In the genomic region with DNA sequence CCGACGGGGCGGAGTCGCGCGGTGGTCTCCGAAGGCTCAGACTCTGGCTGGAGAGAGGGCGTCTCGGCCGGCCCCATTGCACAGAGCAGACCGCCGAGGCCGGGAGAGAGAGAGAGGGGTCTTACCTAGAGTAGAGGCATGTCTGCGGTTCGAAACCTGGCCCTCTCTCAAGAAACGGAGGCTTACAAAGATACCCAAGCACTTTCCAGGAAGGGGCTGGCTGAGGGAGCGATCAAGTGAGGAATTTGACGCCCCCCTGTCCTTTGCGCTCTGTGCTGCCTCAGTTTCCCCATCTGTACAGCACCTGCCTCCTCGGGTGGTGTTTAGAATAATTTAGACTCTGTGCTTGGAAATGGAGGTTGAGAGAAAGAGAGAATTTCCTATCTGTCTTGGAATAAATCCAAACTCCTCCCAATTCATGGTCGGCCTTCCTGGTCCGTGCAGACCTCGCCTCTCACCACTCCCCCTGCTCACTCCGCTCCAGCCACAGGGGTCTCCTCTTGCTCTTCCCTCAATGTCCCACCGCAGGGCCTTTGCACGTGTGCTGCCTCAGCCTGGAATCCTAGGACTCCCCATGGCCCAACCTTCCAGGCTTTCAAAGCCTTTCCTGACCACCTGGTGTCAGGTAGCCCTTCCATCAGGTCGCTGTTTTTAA, we compare ENCODE assay signal across 1 cellular context.
TF ChIP-seq lines count a peak whose summit lies in the region.

No MANE protein-coding gene starts in this region.

TF ChIP-seq in K562, 482 proteins besides CTCF, POLR2A, EP300 and RAD21 (continued from another document and continues in another):
- TF ChIP-seq, protein P1, sequence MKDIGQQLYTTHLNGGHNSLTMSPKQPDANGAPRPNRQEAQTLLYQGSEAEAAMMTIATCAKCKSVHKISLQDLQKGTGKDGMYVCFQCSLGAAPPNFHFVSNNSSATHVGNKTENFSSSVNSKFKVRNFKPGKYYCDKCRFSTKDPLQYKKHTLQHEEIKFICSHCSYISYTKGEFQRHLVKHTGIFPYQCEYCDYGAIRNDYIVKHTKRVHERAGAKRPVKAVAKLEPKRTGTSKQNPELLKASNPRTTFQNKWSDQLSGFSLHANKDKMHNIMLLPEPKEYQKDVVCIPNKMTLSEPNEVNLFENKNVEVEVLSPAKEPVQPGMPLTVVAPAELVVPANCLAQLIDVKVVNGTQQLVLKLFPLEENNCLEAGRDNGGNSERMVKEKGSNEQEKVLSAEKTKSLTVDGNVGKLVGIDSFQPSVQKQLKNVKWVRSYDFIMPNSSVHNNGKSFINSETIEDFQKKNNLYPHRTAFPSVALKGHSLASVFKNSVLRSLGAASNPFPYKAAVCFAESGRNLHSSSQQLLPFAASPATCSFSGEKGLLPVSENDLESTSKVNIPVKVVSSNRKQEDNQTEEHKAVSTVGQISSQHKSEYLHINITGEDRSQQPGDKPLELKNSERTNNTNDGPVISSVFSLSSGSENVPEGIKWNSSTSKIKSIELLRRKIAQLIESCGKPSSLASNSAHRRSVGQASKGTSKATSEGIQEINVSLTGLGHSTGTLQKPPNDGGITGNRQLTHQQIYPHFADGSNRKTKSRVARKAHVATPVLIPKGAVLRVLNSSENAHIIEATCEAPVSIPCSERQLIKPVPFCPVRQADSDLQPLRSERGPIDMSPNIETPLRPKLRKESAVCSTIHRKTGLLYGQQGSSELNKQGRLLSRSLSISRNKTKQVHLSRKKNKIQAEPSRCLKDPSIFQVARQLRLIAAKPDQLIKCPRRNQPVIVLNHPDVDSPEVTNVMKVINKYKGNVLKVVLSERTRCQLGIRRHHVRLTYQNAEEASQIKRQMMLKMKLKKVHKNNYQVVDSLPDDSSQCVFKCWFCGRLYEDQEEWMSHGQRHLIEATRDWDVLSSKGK (CRISPR knock-in tag; IDR thresholded peaks at IDR 0.05) = no peak
- TF ChIP-seq ATF1 (CRISPR knock-in tag; IDR thresholded peaks at IDR 0.05) (no peak), ATF1 (tag; IDR thresholded peaks at IDR 0.05) (0 out of 2 replicates have a peak, but pooled peaks have one; percentile 62), CCAR2 (IDR thresholded peaks at IDR 0.05; ENCODE audit: low read depth, low read length) (no peak), BRF1 (IDR thresholded peaks at IDR 0.05; ENCODE audit: borderline replicate concordance, extremely low read depth, insufficient read length) (no peak), MAFG (tag; conservative IDR thresholded peaks at IDR 0.05) (no peak), ZNF436 (CRISPR knock-in tag; IDR thresholded peaks at IDR 0.05) (no peak), RFX5 (IDR thresholded peaks at IDR 0.05; ENCODE audit: low read depth, low read length) (no peak), ID3 (CRISPR knock-in tag; IDR thresholded peaks at IDR 0.05) (no peak), ID3 (tag; IDR thresholded peaks at IDR 0.05) (no peak), TOE1 (IDR thresholded peaks at IDR 0.05; ENCODE audit: borderline replicate concordance) (no peak), TOE1 (CRISPR knock-in tag; IDR thresholded peaks at IDR 0.05; ENCODE audit: borderline replicate concordance, low read depth) (no peak), KAT7 (CRISPR knock-in tag; IDR thresholded peaks at IDR 0.05; ENCODE audit: borderline replicate concordance) (no peak), ZNF780A (CRISPR knock-in tag; IDR thresholded peaks at IDR 0.05) (no peak), CXXC5 (CRISPR knock-in tag; IDR thresholded peaks at IDR 0.05) (no peak), ZNF785 (CRISPR knock-in tag; IDR thresholded peaks at IDR 0.05) (no peak), ZNF146 (CRISPR knock-in tag; IDR thresholded peaks at IDR 0.05; ENCODE audit: unreplicated experiment) (no peak), SPI1 (IDR thresholded peaks at IDR 0.05; ENCODE audit: borderline replicate concordance, low read depth, low read length) (no peak), MTA3 (IDR thresholded peaks at IDR 0.05; ENCODE audit: borderline replicate concordance) (no peak; the same call in 1 of the 2 replicates), NR2C1 (IDR thresholded peaks at IDR 0.05) (no peak), NR2C1 (tag; IDR thresholded peaks at IDR 0.05) (no peak), KDM2B (CRISPR knock-in tag; IDR thresholded peaks at IDR 0.05) (no peak), U2AF2 (optimal IDR thresholded peaks at IDR 0.05; ENCODE audit: low read depth, low read length) (no peak), FOXJ3 (CRISPR knock-in tag; IDR thresholded peaks at IDR 0.05) (no peak), ZBTB1 (CRISPR knock-in tag; IDR thresholded peaks at IDR 0.05; ENCODE audit: borderline replicate concordance, low read depth) (no peak), HMG20A (CRISPR knock-in tag; conservative IDR thresholded peaks at IDR 0.05) (0 out of 2 replicates have a peak, but pooled peaks have one; percentile 16), E2F3 (CRISPR knock-in tag; IDR thresholded peaks at IDR 0.05) (no peak), MCM5 (IDR thresholded peaks at IDR 0.05; ENCODE audit: low read depth) (no peak), DMBX1 (CRISPR knock-in tag; IDR thresholded peaks at IDR 0.05; ENCODE audit: borderline replicate concordance) (no peak), CBX3 (IDR thresholded peaks at IDR 0.05; ENCODE audit: borderline replicate concordance in 1 of 2, low read length in 2 of 2) (peak in 1 of 2 experiments; percentile 28; a peak in 1 of 3 replicates), ZNF586 (CRISPR knock-in tag; conservative IDR thresholded peaks at IDR 0.05) (no peak), RBM17 (IDR thresholded peaks at IDR 0.05; ENCODE audit: borderline replicate concordance, low read depth, low read length) (no peak), MEIS2 (IDR thresholded peaks at IDR 0.05; ENCODE audit: partially characterized antibody) (no peak), ZNF707 (CRISPR knock-in tag; conservative IDR thresholded peaks at IDR 0.05) (no peak), ADNP (tag; IDR thresholded peaks at IDR 0.05) (no peak), ZNF764 (CRISPR knock-in tag; IDR thresholded peaks at IDR 0.05; ENCODE audit: low read depth) (no peak), ZNF561 (CRISPR knock-in tag; conservative IDR thresholded peaks at IDR 0.05) (no peak), BRD9 (IDR thresholded peaks at IDR 0.05; ENCODE audit: low read depth, partially characterized antibody) (peak; percentile 90), ZNF3 (CRISPR knock-in tag; IDR thresholded peaks at IDR 0.05) (no peak), FOXA1 (IDR thresholded peaks at IDR 0.05; ENCODE audit: borderline replicate concordance) (no peak), ZNF184 (CRISPR knock-in tag; IDR thresholded peaks at IDR 0.05) (no peak), ZNF311 (CRISPR knock-in tag; IDR thresholded peaks at IDR 0.05) (no peak), BACH1 (tag; IDR thresholded peaks at IDR 0.05) (no peak), SLC30A9 (CRISPR knock-in tag; IDR thresholded peaks at IDR 0.05) (no peak), ZFP36 (IDR thresholded peaks at IDR 0.05; ENCODE audit: low read depth, low read length, partially characterized antibody) (no peak), ZNF830 (CRISPR knock-in tag; IDR thresholded peaks at IDR 0.05) (no peak), POLR2AphosphoS2 (IDR thresholded peaks at IDR 0.05; ENCODE audit: low read length) (no peak), CTCFL (IDR thresholded peaks at IDR 0.05; ENCODE audit: borderline replicate concordance, insufficient read depth, low read depth, low read length, poor library complexity, severe bottlenecking) (no peak), LARP7 (IDR thresholded peaks at IDR 0.05) (no peak), ATF3 (IDR thresholded peaks at IDR 0.05) (no peak), ATF3 (CRISPR knock-in tag; conservative IDR thresholded peaks at IDR 0.05) (no peak), HCFC1 (IDR thresholded peaks at IDR 0.05; ENCODE audit: low read depth, low read length) (no peak; the same call in 1 of the 2 replicates), ZNF12 (CRISPR knock-in tag; IDR thresholded peaks at IDR 0.05) (no peak), CTBP1 (IDR thresholded peaks at IDR 0.05; ENCODE audit: borderline replicate concordance) (no peak), ZSCAN29 (IDR thresholded peaks at IDR 0.05) (no peak)
- TF ChIP-seq, protein P2, sequence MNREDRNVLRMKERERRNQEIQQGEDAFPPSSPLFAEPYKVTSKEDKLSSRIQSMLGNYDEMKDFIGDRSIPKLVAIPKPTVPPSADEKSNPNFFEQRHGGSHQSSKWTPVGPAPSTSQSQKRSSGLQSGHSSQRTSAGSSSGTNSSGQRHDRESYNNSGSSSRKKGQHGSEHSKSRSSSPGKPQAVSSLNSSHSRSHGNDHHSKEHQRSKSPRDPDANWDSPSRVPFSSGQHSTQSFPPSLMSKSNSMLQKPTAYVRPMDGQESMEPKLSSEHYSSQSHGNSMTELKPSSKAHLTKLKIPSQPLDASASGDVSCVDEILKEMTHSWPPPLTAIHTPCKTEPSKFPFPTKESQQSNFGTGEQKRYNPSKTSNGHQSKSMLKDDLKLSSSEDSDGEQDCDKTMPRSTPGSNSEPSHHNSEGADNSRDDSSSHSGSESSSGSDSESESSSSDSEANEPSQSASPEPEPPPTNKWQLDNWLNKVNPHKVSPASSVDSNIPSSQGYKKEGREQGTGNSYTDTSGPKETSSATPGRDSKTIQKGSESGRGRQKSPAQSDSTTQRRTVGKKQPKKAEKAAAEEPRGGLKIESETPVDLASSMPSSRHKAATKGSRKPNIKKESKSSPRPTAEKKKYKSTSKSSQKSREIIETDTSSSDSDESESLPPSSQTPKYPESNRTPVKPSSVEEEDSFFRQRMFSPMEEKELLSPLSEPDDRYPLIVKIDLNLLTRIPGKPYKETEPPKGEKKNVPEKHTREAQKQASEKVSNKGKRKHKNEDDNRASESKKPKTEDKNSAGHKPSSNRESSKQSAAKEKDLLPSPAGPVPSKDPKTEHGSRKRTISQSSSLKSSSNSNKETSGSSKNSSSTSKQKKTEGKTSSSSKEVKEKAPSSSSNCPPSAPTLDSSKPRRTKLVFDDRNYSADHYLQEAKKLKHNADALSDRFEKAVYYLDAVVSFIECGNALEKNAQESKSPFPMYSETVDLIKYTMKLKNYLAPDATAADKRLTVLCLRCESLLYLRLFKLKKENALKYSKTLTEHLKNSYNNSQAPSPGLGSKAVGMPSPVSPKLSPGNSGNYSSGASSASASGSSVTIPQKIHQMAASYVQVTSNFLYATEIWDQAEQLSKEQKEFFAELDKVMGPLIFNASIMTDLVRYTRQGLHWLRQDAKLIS (CRISPR knock-in tag; IDR thresholded peaks at IDR 0.05) = no peak
- TF ChIP-seq, protein P3, sequence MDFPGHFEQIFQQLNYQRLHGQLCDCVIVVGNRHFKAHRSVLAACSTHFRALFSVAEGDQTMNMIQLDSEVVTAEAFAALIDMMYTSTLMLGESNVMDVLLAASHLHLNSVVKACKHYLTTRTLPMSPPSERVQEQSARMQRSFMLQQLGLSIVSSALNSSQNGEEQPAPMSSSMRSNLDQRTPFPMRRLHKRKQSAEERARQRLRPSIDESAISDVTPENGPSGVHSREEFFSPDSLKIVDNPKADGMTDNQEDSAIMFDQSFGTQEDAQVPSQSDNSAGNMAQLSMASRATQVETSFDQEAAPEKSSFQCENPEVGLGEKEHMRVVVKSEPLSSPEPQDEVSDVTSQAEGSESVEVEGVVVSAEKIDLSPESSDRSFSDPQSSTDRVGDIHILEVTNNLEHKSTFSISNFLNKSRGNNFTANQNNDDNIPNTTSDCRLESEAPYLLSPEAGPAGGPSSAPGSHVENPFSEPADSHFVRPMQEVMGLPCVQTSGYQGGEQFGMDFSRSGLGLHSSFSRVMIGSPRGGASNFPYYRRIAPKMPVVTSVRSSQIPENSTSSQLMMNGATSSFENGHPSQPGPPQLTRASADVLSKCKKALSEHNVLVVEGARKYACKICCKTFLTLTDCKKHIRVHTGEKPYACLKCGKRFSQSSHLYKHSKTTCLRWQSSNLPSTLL (IDR thresholded peaks at IDR 0.05) = no peak
- TF ChIP-seq, protein P4, sequence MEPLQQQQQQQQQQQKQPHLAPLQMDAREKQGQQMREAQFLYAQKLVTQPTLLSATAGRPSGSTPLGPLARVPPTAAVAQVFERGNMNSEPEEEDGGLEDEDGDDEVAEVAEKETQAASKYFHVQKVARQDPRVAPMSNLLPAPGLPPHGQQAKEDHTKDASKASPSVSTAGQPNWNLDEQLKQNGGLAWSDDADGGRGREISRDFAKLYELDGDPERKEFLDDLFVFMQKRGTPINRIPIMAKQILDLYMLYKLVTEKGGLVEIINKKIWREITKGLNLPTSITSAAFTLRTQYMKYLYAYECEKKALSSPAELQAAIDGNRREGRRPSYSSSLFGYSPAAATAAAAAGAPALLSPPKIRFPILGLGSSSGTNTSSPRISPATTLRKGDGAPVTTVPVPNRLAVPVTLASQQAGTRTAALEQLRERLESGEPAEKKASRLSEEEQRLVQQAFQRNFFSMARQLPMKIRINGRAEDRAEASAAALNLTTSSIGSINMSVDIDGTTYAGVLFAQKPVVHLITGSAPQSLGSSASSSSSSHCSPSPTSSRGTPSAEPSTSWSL (CRISPR knock-in tag; IDR thresholded peaks at IDR 0.05; ENCODE audit: borderline replicate concordance) = no peak
